ENCODE assay signal across 25 cellular contexts in genomic region chr22:35612903-35613302, GRCh38. TPM values are rescaled to one million over a fixed set of nuclear protein-coding genes. Genes with fewer than 3 reads are reported as not detected.
"Had no signal": no experiment of that assay in that cellular context is flagged by ENCODE, and none has a peak within 500 bp of the region (broad histone marks: within the 10 kb centered on the region; RNA-seq: fewer than 3 reads in every experiment).

No MANE protein-coding gene starts in this region.

- H3K4me1 ChIP-seq: esophagus squamous epithelium, upper lobe of left lung had no signal

- ATAC-seq: natural killer cell treated with Interleukin-12 subunit alpha and Interleukin-12 subunit beta and Interleukin-15 and Interleukin-18, amount 100 ng/mL, for 72 hours; stimulated activated naive CD8-positive, alpha-beta T cell treated with anti-CD3 and anti-CD28 coated beads, Interleukin-15, amount 100 ng/mL, for 72 hours; T-cell had no signal

- H3K4me1 Mint-ChIP-seq: activated naive CD4-positive, alpha-beta T cell treated with anti-CD3 and anti-CD28 coated beads, Interleukin-2, amount 50 U/mL, for 24 hours; central memory CD8-positive, alpha-beta T cell had no signal

- H3K27ac Mint-ChIP-seq: activated CD4-positive, alpha-beta memory T cell treated with anti-CD3 and anti-CD28 coated beads for 36 hours; activated naive CD4-positive, alpha-beta T cell treated with anti-CD3 and anti-CD28 coated beads, Interleukin-2, amount 50 U/mL, for 24 hours; natural killer cell treated with Interleukin-12 subunit alpha and Interleukin-12 subunit beta and Interleukin-15 and Interleukin-18, amount 100 ng/mL, for 72 hours; T-cell had no signal

- DNase-seq: activated CD4-positive, alpha-beta memory T cell treated with anti-CD3 and anti-CD28 coated beads for 36 hours; activated CD4-positive, alpha-beta T cell treated with anti-CD3 and anti-CD28 coated beads for 1 hour; activated effector memory CD4-positive, alpha-beta T cell treated with anti-CD3 and anti-CD28 coated beads, Interleukin-2, amount 50 U/mL, for 16 hours; activated T-cell treated with anti-CD3 and anti-CD28 coated beads, Interleukin-2, amount 50 U/mL, for 48 hours; adrenal gland; cortex of kidney; effector CD8-positive, alpha-beta T cell; esophagus squamous epithelium; immature natural killer cell; left colon; occipital lobe; SK-N-SH; stimulated activated CD4-positive, alpha-beta T cell treated with anti-CD3 and anti-CD28 coated beads, Interleukin-1b, Interleukin-23, amount 100 ng/mL, for 48 hours; stimulated activated naive CD8-positive, alpha-beta T cell treated with anti-CD3 and anti-CD28 coated beads, Interleukin-15, amount 100 ng/mL, for 72 hours; T-cell; T1000; upper lobe of left lung had no signal

- H3K36me3 Mint-ChIP-seq: activated CD4-positive, alpha-beta memory T cell treated with anti-CD3 and anti-CD28 coated beads for 36 hours; activated naive CD4-positive, alpha-beta T cell treated with anti-CD3 and anti-CD28 coated beads, Interleukin-2, amount 50 U/mL, for 24 hours; immature natural killer cell; memory B cell; natural killer cell treated with Interleukin-12 subunit alpha and Interleukin-12 subunit beta and Interleukin-15 and Interleukin-18, amount 100 ng/mL, for 72 hours; T-cell had no signal

- H3K36me3 ChIP-seq: adrenal gland, esophagus squamous epithelium, upper lobe of left lung had no signal

- H3K4me3 Mint-ChIP-seq: activated CD4-positive, alpha-beta memory T cell treated with anti-CD3 and anti-CD28 coated beads for 36 hours; activated naive CD4-positive, alpha-beta T cell treated with anti-CD3 and anti-CD28 coated beads, Interleukin-2, amount 50 U/mL, for 24 hours; central memory CD8-positive, alpha-beta T cell; memory B cell; natural killer cell treated with Interleukin-12 subunit alpha and Interleukin-12 subunit beta and Interleukin-15 and Interleukin-18, amount 100 ng/mL, for 72 hours; stimulated activated naive CD8-positive, alpha-beta T cell treated with anti-CD3 and anti-CD28 coated beads, Interleukin-15, amount 100 ng/mL, for 72 hours; T-cell had no signal

- H3K27me3 Mint-ChIP-seq: activated naive CD4-positive, alpha-beta T cell treated with anti-CD3 and anti-CD28 coated beads, Interleukin-2, amount 50 U/mL, for 24 hours had no signal

- H3K27me3 ChIP-seq: adrenal gland, upper lobe of left lung had no signal

- H3K27ac ChIP-seq: adrenal gland, esophagus squamous epithelium, upper lobe of left lung had no signal

- H3K4me3 ChIP-seq: adrenal gland, esophagus squamous epithelium, upper lobe of left lung had no signal

- H3K9me3 Mint-ChIP-seq: activated CD4-positive, alpha-beta memory T cell treated with anti-CD3 and anti-CD28 coated beads for 36 hours; activated naive CD4-positive, alpha-beta T cell treated with anti-CD3 and anti-CD28 coated beads, Interleukin-2, amount 50 U/mL, for 24 hours; central memory CD8-positive, alpha-beta T cell; immature natural killer cell; memory B cell; natural killer cell treated with Interleukin-12 subunit alpha and Interleukin-12 subunit beta and Interleukin-15 and Interleukin-18, amount 100 ng/mL, for 72 hours; stimulated activated naive CD8-positive, alpha-beta T cell treated with anti-CD3 and anti-CD28 coated beads, Interleukin-15, amount 100 ng/mL, for 72 hours; T-cell had no signal

- H3K9me3 ChIP-seq: adrenal gland, esophagus squamous epithelium, SK-N-SH, upper lobe of left lung had no signal

RNA-seq across cellular contexts. Expression of gene MB, which starts 4.2 kb away (rescaled TPM):
- total RNA-seq: activated CD4-positive, alpha-beta memory T cell treated with anti-CD3 and anti-CD28 coated beads for 36 hours; endothelial cell of umbilical vein; fibroblast of villous mesenchyme; natural killer cell treated with Interleukin-12 subunit alpha and Interleukin-12 subunit beta and Interleukin-15 and Interleukin-18, amount 100 ng/mL, for 72 hours; occipital lobe; sciatic nerve; T-cell; temporal lobe had no signal
- polyA plus RNA-seq: endothelial cell of umbilical vein had no signal
